14 cellular contexts compared by ENCODE assay signal in the genomic region with DNA sequence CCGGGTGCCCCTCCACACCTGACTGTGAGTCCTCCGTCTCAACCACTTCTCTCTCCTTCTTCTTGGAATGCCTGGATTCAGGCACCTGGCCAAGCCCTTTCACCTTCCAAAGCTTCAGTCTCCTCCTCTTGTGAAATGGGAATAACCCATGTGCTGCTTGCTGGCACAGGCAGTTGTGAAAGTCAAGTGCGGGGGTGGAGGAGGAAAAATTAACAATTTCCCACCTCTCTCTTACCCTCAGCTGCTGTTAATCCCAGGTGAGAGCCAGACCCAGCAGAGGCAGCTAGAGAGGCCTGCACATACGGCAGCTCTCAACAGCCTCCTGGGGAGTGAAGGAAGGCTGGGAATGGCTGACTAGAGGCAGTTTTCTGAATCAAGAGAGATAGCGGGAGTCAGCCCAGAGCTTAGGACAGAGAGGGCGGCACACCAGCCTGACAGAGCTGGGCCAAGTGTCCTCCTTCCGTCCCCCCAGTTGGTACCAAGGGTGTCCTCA.
DNase-seq lines count a peak whose midpoint lies in the region; ATAC-seq, FAIRE-seq and TF ChIP-seq lines count a peak whose summit lies in the region.
"Had no signal": no experiment of that assay in that cellular context is flagged by ENCODE, and none has a peak within 500 bp of the region (broad histone marks: within the 10 kb centered on the region; RNA-seq: fewer than 3 reads in every experiment).

No MANE protein-coding gene starts in this region.

- H3K27ac Mint-ChIP-seq in Calu3 (ENCODE audit: unreplicated experiment) = peak overlapping the region; percentile 85
- no peak overlapping the region for H3K27ac Mint-ChIP-seq in endothelial cell (ENCODE audit: unreplicated experiment)
- no peak overlapping the region for H3K27ac Mint-ChIP-seq in T-cell
- H3K27ac Mint-ChIP-seq: activated CD8-positive, alpha-beta memory T cell treated with anti-CD3 and anti-CD28 coated beads, Interleukin-2, amount 10 ng/mL, durations not matched to agents 7 days and 5 days had no signal

- 37 to 44% methylated on average over 7 of the region's 7 CpGs for WGBS in pancreas, 2 donors

- peaks cover 50 to 60% (median 57%) of the 10 kb centered on the region in 3 donors for H3K4me1 ChIP-seq in pancreas

- no peaks in the 10 kb centered on the region for H3K27me3 Mint-ChIP-seq in Calu3 (ENCODE audit: unreplicated experiment)
- peaks cover 8% of the 10 kb centered on the region for H3K27me3 Mint-ChIP-seq in endothelial cell (ENCODE audit: unreplicated experiment)
- no peaks in the 10 kb centered on the region for H3K27me3 Mint-ChIP-seq in T-cell
- H3K27me3 Mint-ChIP-seq: activated CD8-positive, alpha-beta memory T cell treated with anti-CD3 and anti-CD28 coated beads, Interleukin-2, amount 10 ng/mL, durations not matched to agents 7 days and 5 days had no signal

- H3K4me3 Mint-ChIP-seq in Calu3 (ENCODE audit: low read depth, unreplicated experiment) (peak overlapping the region; percentile 29), endothelial cell (ENCODE audit: unreplicated experiment) (peak overlapping the region; percentile 23), T-cell (no peak overlapping the region)
- H3K4me3 Mint-ChIP-seq: activated CD8-positive, alpha-beta memory T cell treated with anti-CD3 and anti-CD28 coated beads, Interleukin-2, amount 10 ng/mL, durations not matched to agents 7 days and 5 days; CD14-positive monocyte had no signal

- intact Hi-C loops in Calu3 (cut with micrococcal nuclease; ENCODE audit: unreplicated experiment) = no loop called here
- intact Hi-C loops in pancreas (cut with DNase I) = no loop called here

- H3K4me3 ChIP-seq in pancreas = peak overlapping the region in 1 of 4 donors; percentile 6

- CTCF ChIA-PET in Calu3 (lab: Charles Lee) (interaction anchor here (1.0 to 1.3 kb wide), 3 partner anchors 13 to 47 kb away, joined by 3 to 4 read pairs (median 3); no protein-coding TSS in a partner anchor), T-cell (lab: Charles Lee) (interaction anchor here in 1 of 2 donors (0.6 kb wide), 1 partner anchor 56 kb away, joined by 3 read pairs; no protein-coding TSS in a partner anchor)

- H3K4me1 Mint-ChIP-seq in Calu3 (ENCODE audit: low read depth, unreplicated experiment) = peaks cover 30% of the 10 kb centered on the region
- H3K4me1 Mint-ChIP-seq in endothelial cell (ENCODE audit: unreplicated experiment) = peaks cover 15% of the 10 kb centered on the region
- H3K4me1 Mint-ChIP-seq in T-cell = peaks cover 6 to 11% (median 7%) of the 10 kb centered on the region in 3 donors

- POLR2A ChIA-PET in T-cell (lab: Charles Lee) = no interaction called here

- BruUV-seq in Calu3 (replicated peaks; lab: Mats Ljungman, UMichigan) = no TSS peak

- H3K27ac ChIP-seq in pancreas = peak overlapping the region; percentile 51 to 81 (median 69)
- H3K27ac ChIP-seq: parathyroid adenoma had no signal

- ATAC-seq in pancreas (peak; percentile 66 to 76 (median 74)), T-cell (replicated peaks in 1 of 4) (no peak), HG03520 (IDR thresholded peaks at IDR 0.05; ENCODE audit: unreplicated experiment) (no peak), GM19467 (IDR thresholded peaks at IDR 0.05; ENCODE audit: unreplicated experiment) (no peak)
- ATAC-seq: activated CD8-positive, alpha-beta memory T cell treated with anti-CD3 and anti-CD28 coated beads, Interleukin-2, amount 10 ng/mL, durations not matched to agents 7 days and 5 days had no signal

- TF ChIP-seq CTCF in Calu3 (IDR thresholded peaks at IDR 0.05; ENCODE audit: unreplicated experiment) (no peak), endothelial cell (IDR thresholded peaks at IDR 0.05; ENCODE audit: unreplicated experiment) (no peak), pancreas (IDR thresholded peaks at IDR 0.05) (no peak)

- no peaks in the 10 kb centered on the region for H3K36me3 Mint-ChIP-seq in Calu3 (ENCODE audit: insufficient read depth, unreplicated experiment)
- peaks cover 22% of the 10 kb centered on the region for H3K36me3 Mint-ChIP-seq in endothelial cell (ENCODE audit: low read depth, unreplicated experiment)
- H3K36me3 Mint-ChIP-seq in T-cell = peaks cover 32% of the 10 kb centered on the region

- FAIRE-seq in pancreas (lab: Jason Lieb, UNC) = no peak

- H3K9me3 Mint-ChIP-seq in Calu3 (ENCODE audit: low read depth, unreplicated experiment) (no peaks in the 10 kb centered on the region), endothelial cell (ENCODE audit: unreplicated experiment) (peaks cover 4% of the 10 kb centered on the region), T-cell (no peaks in the 10 kb centered on the region)
- H3K9me3 Mint-ChIP-seq: CD14-positive monocyte had no signal

- no peak for TF ChIP-seq EP300 in Ishikawa (IDR thresholded peaks at IDR 0.05; ENCODE audit: borderline replicate concordance)

- H3K9me3 ChIP-seq in pancreas = no peaks in the 10 kb centered on the region

- peak; percentile 15 for DNase-seq in Calu3
- DNase-seq in endothelial cell (ENCODE audit: low spot score) = no peak
- peak in 5 of 6 donors; percentile 57 to 84 (median 81) for DNase-seq in pancreas
- no peak for DNase-seq in T-cell
- DNase-seq: activated CD8-positive, alpha-beta memory T cell treated with anti-CD3 and anti-CD28 coated beads, Interleukin-2, amount 10 ng/mL, durations not matched to agents 7 days and 5 days; effector memory CD4-positive, alpha-beta T cell; head of caudate nucleus; NCI-H2081 treated with DMSO at 0.1 percent for 48 hours; stimulated activated CD4-positive, alpha-beta T cell treated with anti-CD3 and anti-CD28 coated beads, Interleukin-4, amount 100 ng/mL, for 24 hours had no signal

- H3K27me3 ChIP-seq in pancreas = no peaks in the 10 kb centered on the region

- H3K36me3 ChIP-seq in pancreas = no peaks in the 10 kb centered on the region

- no peak for TF ChIP-seq RAD21 in Ishikawa (IDR thresholded peaks at IDR 0.05; ENCODE audit: low read depth)

TF ChIP-seq in Ishikawa, 13 proteins besides CTCF, POLR2A, EP300 and RAD21:
- TF ChIP-seq, protein P1, sequence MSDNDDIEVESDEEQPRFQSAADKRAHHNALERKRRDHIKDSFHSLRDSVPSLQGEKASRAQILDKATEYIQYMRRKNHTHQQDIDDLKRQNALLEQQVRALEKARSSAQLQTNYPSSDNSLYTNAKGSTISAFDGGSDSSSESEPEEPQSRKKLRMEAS (IDR thresholded peaks at IDR 0.05) = no peak
- TF ChIP-seq FOXM1 (IDR thresholded peaks at IDR 0.05; ENCODE audit: borderline replicate concordance, low read depth) = no peak
- peak; percentile 62 for TF ChIP-seq EGR1 (IDR thresholded peaks at IDR 0.05)
- TF ChIP-seq TEAD4 (IDR thresholded peaks at IDR 0.05) = no peak
- TF ChIP-seq, protein P2, sequence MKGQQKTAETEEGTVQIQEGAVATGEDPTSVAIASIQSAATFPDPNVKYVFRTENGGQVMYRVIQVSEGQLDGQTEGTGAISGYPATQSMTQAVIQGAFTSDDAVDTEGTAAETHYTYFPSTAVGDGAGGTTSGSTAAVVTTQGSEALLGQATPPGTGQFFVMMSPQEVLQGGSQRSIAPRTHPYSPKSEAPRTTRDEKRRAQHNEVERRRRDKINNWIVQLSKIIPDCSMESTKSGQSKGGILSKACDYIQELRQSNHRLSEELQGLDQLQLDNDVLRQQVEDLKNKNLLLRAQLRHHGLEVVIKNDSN (IDR thresholded peaks at IDR 0.05) = no peak
- TF ChIP-seq CEBPB (IDR thresholded peaks at IDR 0.05) = no peak
- TF ChIP-seq, protein P3, sequence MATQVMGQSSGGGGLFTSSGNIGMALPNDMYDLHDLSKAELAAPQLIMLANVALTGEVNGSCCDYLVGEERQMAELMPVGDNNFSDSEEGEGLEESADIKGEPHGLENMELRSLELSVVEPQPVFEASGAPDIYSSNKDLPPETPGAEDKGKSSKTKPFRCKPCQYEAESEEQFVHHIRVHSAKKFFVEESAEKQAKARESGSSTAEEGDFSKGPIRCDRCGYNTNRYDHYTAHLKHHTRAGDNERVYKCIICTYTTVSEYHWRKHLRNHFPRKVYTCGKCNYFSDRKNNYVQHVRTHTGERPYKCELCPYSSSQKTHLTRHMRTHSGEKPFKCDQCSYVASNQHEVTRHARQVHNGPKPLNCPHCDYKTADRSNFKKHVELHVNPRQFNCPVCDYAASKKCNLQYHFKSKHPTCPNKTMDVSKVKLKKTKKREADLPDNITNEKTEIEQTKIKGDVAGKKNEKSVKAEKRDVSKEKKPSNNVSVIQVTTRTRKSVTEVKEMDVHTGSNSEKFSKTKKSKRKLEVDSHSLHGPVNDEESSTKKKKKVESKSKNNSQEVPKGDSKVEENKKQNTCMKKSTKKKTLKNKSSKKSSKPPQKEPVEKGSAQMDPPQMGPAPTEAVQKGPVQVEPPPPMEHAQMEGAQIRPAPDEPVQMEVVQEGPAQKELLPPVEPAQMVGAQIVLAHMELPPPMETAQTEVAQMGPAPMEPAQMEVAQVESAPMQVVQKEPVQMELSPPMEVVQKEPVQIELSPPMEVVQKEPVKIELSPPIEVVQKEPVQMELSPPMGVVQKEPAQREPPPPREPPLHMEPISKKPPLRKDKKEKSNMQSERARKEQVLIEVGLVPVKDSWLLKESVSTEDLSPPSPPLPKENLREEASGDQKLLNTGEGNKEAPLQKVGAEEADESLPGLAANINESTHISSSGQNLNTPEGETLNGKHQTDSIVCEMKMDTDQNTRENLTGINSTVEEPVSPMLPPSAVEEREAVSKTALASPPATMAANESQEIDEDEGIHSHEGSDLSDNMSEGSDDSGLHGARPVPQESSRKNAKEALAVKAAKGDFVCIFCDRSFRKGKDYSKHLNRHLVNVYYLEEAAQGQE (IDR thresholded peaks at IDR 0.05; ENCODE audit: low read depth) = no peak
- TF ChIP-seq CREB1 (IDR thresholded peaks at IDR 0.05; ENCODE audit: low read depth) = no peak

Comparison
In these comparisons a context has a peak if more than half of its experiments do, and no peak if none do; other contexts are left out.
1. DNase-seq: peak in Calu3 (single experiment) and pancreas (5 of 6); none in endothelial cell (single experiment) and T-cell (0 of 34).
2. H3K4me3 Mint-ChIP-seq: peak in Calu3 (single experiment) and endothelial cell (single experiment); none in T-cell (0 of 3).
3. ATAC-seq: peak in pancreas (4 of 4); none in T-cell (0 of 4), HG03520 (single experiment) and GM19467 (single experiment).